19 cellular contexts compared by ENCODE assay signal in the genomic region with DNA sequence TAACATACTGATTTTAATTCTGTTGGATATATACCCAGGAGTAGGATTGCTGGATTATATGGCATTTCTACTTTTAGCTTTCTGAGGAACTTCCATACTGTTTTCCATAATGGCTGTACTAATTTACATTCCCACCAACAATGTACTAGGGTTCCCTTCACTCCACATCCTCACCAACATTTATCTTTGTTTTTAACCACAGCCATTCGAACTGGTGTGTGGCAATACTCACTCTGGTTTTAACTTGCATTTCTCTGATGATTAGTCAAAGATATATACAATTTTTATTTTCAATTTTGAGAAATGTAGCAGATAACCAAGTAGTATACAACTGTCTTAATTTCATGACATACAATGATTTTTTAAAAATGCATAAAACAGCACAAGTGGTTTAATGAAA. TPM values are rescaled to one million over a fixed set of nuclear protein-coding genes. Genes with fewer than 3 reads are reported as not detected.
DNase-seq lines count a peak whose midpoint lies in the region; ATAC-seq, FAIRE-seq and TF ChIP-seq lines count a peak whose summit lies in the region.
"Had no signal": no experiment of that assay in that cellular context is flagged by ENCODE, and none has a peak within 500 bp of the region (broad histone marks: within the 10 kb centered on the region; RNA-seq: fewer than 3 reads in every experiment).

No MANE protein-coding gene starts in this region.

- peaks cover 0 to 4% of the 10 kb centered on the region in 2 donors for H3K27me3 Mint-ChIP-seq in stimulated activated naive B cell treated with anti-CD40 and anti-IgM and Interleukin-4, amounts not matched to agents 10 μg/mL and 1 μg/mL and 100 μg/mL, for 72 hours

- no peak for ATAC-seq in stimulated activated naive B cell treated with anti-CD40 and anti-IgM and Interleukin-4, amounts not matched to agents 10 μg/mL and 1 μg/mL and 100 μg/mL, for 72 hours (replicated peaks)
- ATAC-seq: K562 had no signal

- no peaks in the 10 kb centered on the region for H3K79me2 ChIP-seq in fibroblast of lung (ENCODE audit: control insufficient read depth, insufficient read depth, low read length)

- DNase-seq in OCI-M1 (lab: John Stamatoyannopoulos, UW) = peak; percentile 10
- DNase-seq in fibroblast of lung (ENCODE audit: low read depth in 2 of 2) = peak; percentile 6 to 8
- peak; percentile 43 for DNase-seq in iris pigment epithelial cell (ENCODE audit: low read depth)
- no peak for DNase-seq in stimulated activated naive B cell treated with anti-CD40 and anti-IgM and Interleukin-4, amounts not matched to agents 10 μg/mL and 1 μg/mL and 100 μg/mL, for 72 hours
- no peak for DNase-seq in NCI-H526 treated with DMSO at 0.1 percent for 48 hours (lab: John Stamatoyannopoulos, UW)
- DNase-seq in DMS79 treated with DMSO at 0.1 percent for 48 hours (lab: John Stamatoyannopoulos, UW) = no peak
- DNase-seq in GM19239 (ENCODE audit: insufficient read length, low spot score) = no peak
- DNase-seq: BE2C; C1 segment of cervical spinal cord; CD4-positive, CD25-positive, alpha-beta regulatory T cell; CD8-positive, alpha-beta memory T cell; COR-L47; GF-D8; GM23248; IMR-90 had no signal

- H3K27me3 ChIP-seq in fibroblast of lung (ENCODE audit: control insufficient read depth, insufficient read depth, low read length) = no peaks in the 10 kb centered on the region
- H3K27me3 ChIP-seq: BE2C had no signal

- no peaks in the 10 kb centered on the region for H3K9me3 ChIP-seq in fibroblast of lung (ENCODE audit: control insufficient read depth, insufficient read depth, low read depth, low read length)
- H3K9me3 ChIP-seq: BE2C, HAP-1 had no signal

- H3K36me3 ChIP-seq in fibroblast of lung (ENCODE audit: control insufficient read depth, insufficient read depth, low read length) = no peaks in the 10 kb centered on the region
- H3K36me3 ChIP-seq: BE2C, HAP-1 had no signal

- H3K4me1 Mint-ChIP-seq in stimulated activated naive B cell treated with anti-CD40 and anti-IgM and Interleukin-4, amounts not matched to agents 10 μg/mL and 1 μg/mL and 100 μg/mL, for 72 hours = no peaks in the 10 kb centered on the region
- H3K4me1 Mint-ChIP-seq: CD4-positive, CD25-positive, alpha-beta regulatory T cell; CD8-positive, alpha-beta memory T cell had no signal

- no peak overlapping the region for H3K4me3 ChIP-seq in fibroblast of lung (replicated peaks in 1 of 4; ENCODE audit: control extremely low read depth in 1 of 4, insufficient read depth in 1 of 4, low read depth in 3 of 4, low read length in 4 of 4)
- H3K4me3 ChIP-seq: GM23248, HAP-1, K562 had no signal

- no peaks in the 10 kb centered on the region for H3K9me3 Mint-ChIP-seq in stimulated activated naive B cell treated with anti-CD40 and anti-IgM and Interleukin-4, amounts not matched to agents 10 μg/mL and 1 μg/mL and 100 μg/mL, for 72 hours
- H3K9me3 Mint-ChIP-seq: CD8-positive, alpha-beta memory T cell had no signal

- no peak for FAIRE-seq in GM19239 (lab: Jason Lieb, UNC)
- FAIRE-seq: D721Med, HTR-8/SVneo, K562 had no signal

- H2AFZ ChIP-seq in fibroblast of lung (ENCODE audit: low read length) = no peak overlapping the region
- H2AFZ ChIP-seq: GM23248 had no signal

- no peaks in the 10 kb centered on the region for H4K20me1 ChIP-seq in fibroblast of lung (ENCODE audit: control insufficient read depth, extremely low read depth, insufficient read depth, low read length)

- H3K4me3 Mint-ChIP-seq in stimulated activated naive B cell treated with anti-CD40 and anti-IgM and Interleukin-4, amounts not matched to agents 10 μg/mL and 1 μg/mL and 100 μg/mL, for 72 hours = no peak overlapping the region
- H3K4me3 Mint-ChIP-seq: CD4-positive, CD25-positive, alpha-beta regulatory T cell; CD8-positive, alpha-beta memory T cell had no signal

- TF ChIP-seq CTCF in fibroblast of lung (conservative IDR thresholded peaks at IDR 0.05 in 1 of 2, IDR thresholded peaks at IDR 0.05 in 1 of 2; ENCODE audit: low read depth in 1 of 2, low read length in 2 of 2) = no peak

- no peak overlapping the region for H3K27ac ChIP-seq in fibroblast of lung (ENCODE audit: insufficient read depth, low read length)
- H3K27ac ChIP-seq: GM23248 had no signal

- no peak overlapping the region for H3K4me2 ChIP-seq in fibroblast of lung (ENCODE audit: extremely low read depth, insufficient read depth, low read length)

- H3K9ac ChIP-seq in fibroblast of lung (ENCODE audit: insufficient read depth, low read length) = no peak overlapping the region
- H3K9ac ChIP-seq: GM23248 had no signal

- H3K27ac Mint-ChIP-seq in stimulated activated naive B cell treated with anti-CD40 and anti-IgM and Interleukin-4, amounts not matched to agents 10 μg/mL and 1 μg/mL and 100 μg/mL, for 72 hours = peak overlapping the region; percentile 25
- H3K27ac Mint-ChIP-seq: CD4-positive, CD25-positive, alpha-beta regulatory T cell; CD8-positive, alpha-beta memory T cell had no signal

- no peaks in the 10 kb centered on the region for H3K36me3 Mint-ChIP-seq in stimulated activated naive B cell treated with anti-CD40 and anti-IgM and Interleukin-4, amounts not matched to agents 10 μg/mL and 1 μg/mL and 100 μg/mL, for 72 hours
- H3K36me3 Mint-ChIP-seq: CD4-positive, CD25-positive, alpha-beta regulatory T cell; CD8-positive, alpha-beta memory T cell had no signal

- H3K4me1 ChIP-seq in fibroblast of lung (ENCODE audit: control insufficient read depth, extremely low read depth, insufficient read depth, low read length) = no peaks in the 10 kb centered on the region
- H3K4me1 ChIP-seq: BE2C, HAP-1 had no signal

RNA-seq across cellular contexts. Expression of a gene that starts 30.3 kb away (rescaled TPM):
- total RNA-seq in fibroblast of lung = 30.0 and 49.9 TPM in 2 replicates
- polyA plus RNA-seq in fibroblast of lung = 23.4 and 67.2 TPM in 2 replicates
- polyA plus RNA-seq in fibroblast of lung (2012) = 10.2 and 29.9 TPM in 2 replicates
- polyA minus RNA-seq in fibroblast of lung (ENCODE audit: low replicate concordance) = 25.1 and 56.7 TPM in 2 replicates
- polyA plus RNA-seq: CD4-positive, CD25-positive, alpha-beta regulatory T cell; CD8-positive, alpha-beta memory T cell had no signal

Comparison
In these comparisons a context has a peak if more than half of its experiments do, and no peak if none do; other contexts are left out.
1. DNase-seq: peak in OCI-M1 (single experiment), fibroblast of lung (2 of 2) and iris pigment epithelial cell (single experiment); none in stimulated activated naive B cell treated with anti-CD40 and anti-IgM and Interleukin-4, amounts not matched to agents 10 μg/mL and 1 μg/mL and 100 μg/mL, for 72 hours (single experiment), NCI-H526 treated with DMSO at 0.1 percent for 48 hours (single experiment), DMS79 treated with DMSO at 0.1 percent for 48 hours (single experiment) and GM19239 (single experiment).